1 cellular context compared by ENCODE assay signal in genomic region chr2:46737577-46737976, GRCh38.
TF ChIP-seq lines count a peak whose summit lies in the region.

No MANE protein-coding gene starts in this region.

TF ChIP-seq in IMR-90, 13 proteins besides CTCF, POLR2A, EP300 and RAD21:
- TF ChIP-seq, protein P1, sequence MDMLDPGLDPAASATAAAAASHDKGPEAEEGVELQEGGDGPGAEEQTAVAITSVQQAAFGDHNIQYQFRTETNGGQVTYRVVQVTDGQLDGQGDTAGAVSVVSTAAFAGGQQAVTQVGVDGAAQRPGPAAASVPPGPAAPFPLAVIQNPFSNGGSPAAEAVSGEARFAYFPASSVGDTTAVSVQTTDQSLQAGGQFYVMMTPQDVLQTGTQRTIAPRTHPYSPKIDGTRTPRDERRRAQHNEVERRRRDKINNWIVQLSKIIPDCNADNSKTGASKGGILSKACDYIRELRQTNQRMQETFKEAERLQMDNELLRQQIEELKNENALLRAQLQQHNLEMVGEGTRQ (IDR thresholded peaks at IDR 0.05; ENCODE audit: low read depth, low read length): no peak
- TF ChIP-seq NFE2L2 (IDR thresholded peaks at IDR 0.05; ENCODE audit: low read depth, low read length): peak; percentile 60; the same call in 1 of the 2 replicates
- no peak for TF ChIP-seq MAFK (IDR thresholded peaks at IDR 0.05; ENCODE audit: low read depth, low read length)
- peak; percentile 76 for TF ChIP-seq FOS (IDR thresholded peaks at IDR 0.05; ENCODE audit: low read depth, low read length)
- TF ChIP-seq BHLHE40 (IDR thresholded peaks at IDR 0.05; ENCODE audit: low read depth, low read length): peak; percentile 34; the same call in 1 of the 2 replicates
